In the genomic region with DNA sequence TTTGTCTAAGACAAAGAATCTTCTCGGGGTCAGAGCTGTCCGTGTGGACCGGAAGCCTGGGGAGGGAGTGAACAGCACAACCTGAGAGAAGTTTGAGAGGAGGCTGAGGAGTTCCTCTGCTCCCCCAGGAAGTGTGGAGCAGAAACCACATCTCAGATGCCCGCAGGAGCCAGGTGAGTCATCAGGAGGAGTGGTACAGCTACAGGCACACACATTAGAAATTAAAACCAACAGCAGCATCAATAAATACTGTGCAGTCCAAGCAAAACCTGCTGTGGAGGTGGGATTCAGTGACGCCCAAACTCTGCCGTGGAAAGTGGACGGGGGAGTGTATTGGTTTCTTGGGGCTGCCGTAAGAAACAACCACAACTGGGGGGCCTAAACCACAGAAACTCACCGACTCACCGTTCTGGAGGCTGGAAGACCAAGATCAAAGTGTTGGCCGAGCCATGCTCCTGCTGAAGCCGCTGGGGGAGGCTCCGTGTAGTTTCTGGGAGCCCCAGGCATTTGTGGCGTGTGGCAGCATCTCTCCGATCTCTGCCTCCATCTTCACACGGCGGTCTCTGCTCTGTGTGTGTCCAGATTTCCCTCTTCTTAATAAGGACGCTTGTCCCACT, we compare ENCODE assay signal across 11 cellular contexts. TPM values are rescaled to one million over a fixed set of nuclear protein-coding genes. Genes with fewer than 3 reads are reported as not detected.
DNase-seq lines count a peak whose midpoint lies in the region; ATAC-seq, FAIRE-seq and TF ChIP-seq lines count a peak whose summit lies in the region.
"Had no signal": no experiment of that assay in that cellular context is flagged by ENCODE, and none has a peak within 500 bp of the region (broad histone marks: within the 10 kb centered on the region; RNA-seq: fewer than 3 reads in every experiment).

No MANE protein-coding gene starts in this region.

- ATAC-seq in Panc1, result 0 out of 2 replicates have a peak, but pooled peaks have one; percentile 29
- no peak for ATAC-seq in activated T-cell treated with anti-CD3 and anti-CD28 coated beads, Interleukin-2, amount 50 U/mL, for 4 hours

- H3K79me2 ChIP-seq in Karpas-422 (ENCODE audit: low read length), result no peaks in the 10 kb centered on the region

- no peaks in the 10 kb centered on the region for H3K9me3 ChIP-seq in Panc1 (ENCODE audit: control insufficient read depth, insufficient read depth, low read depth, low read length)
- H3K9me3 ChIP-seq in Karpas-422 (ENCODE audit: low read length), result no peaks in the 10 kb centered on the region
- H3K9me3 ChIP-seq: HAP-1 had no signal

- no peak for TF ChIP-seq CTCF in Panc1 (IDR thresholded peaks at IDR 0.05)
- TF ChIP-seq CTCF in bronchial epithelial cell (IDR thresholded peaks at IDR 0.05; ENCODE audit: insufficient read depth, low read length, severe bottlenecking), result no peak
- no peak for TF ChIP-seq CTCF in nephron progenitor cell (IDR thresholded peaks at IDR 0.05)

- FAIRE-seq in bronchial epithelial cell (lab: Jason Lieb, UNC), result no peak

- H2AFZ ChIP-seq in Karpas-422 (ENCODE audit: low read length), result no peak overlapping the region

- intact Hi-C loops in Panc1 (cut with micrococcal nuclease; ENCODE audit: unreplicated experiment), result loop anchor here (5.0 kb wide), 3 partner anchors 51 to 401 kb away; no protein-coding TSS in a partner anchor

- no peak overlapping the region for H3K4me3 Mint-ChIP-seq in nephron progenitor cell
- H3K4me3 Mint-ChIP-seq in activated T-cell treated with anti-CD3 and anti-CD28 coated beads, Interleukin-2, amount 50 U/mL, for 4 hours, result no peak overlapping the region
- H3K4me3 Mint-ChIP-seq: activated CD8-positive, alpha-beta T cell treated with anti-CD3 and anti-CD28 coated beads for 36 hours; activated naive CD4-positive, alpha-beta T cell treated with anti-CD3 and anti-CD28 coated beads, Interleukin-2, amount 10 ng/mL, durations not matched to agents 7 days and 5 days had no signal

- in situ Hi-C loops in Panc1 (cut with HindIII; ENCODE audit: low pct_unique_long_range_greater_than_20kb, low sequenced_read_pairs), result no loop called here

- no peaks in the 10 kb centered on the region for H3K9me3 Mint-ChIP-seq in nephron progenitor cell
- H3K9me3 Mint-ChIP-seq in activated T-cell treated with anti-CD3 and anti-CD28 coated beads, Interleukin-2, amount 50 U/mL, for 4 hours, result no peaks in the 10 kb centered on the region
- H3K9me3 Mint-ChIP-seq: activated CD8-positive, alpha-beta T cell treated with anti-CD3 and anti-CD28 coated beads for 36 hours; activated naive CD4-positive, alpha-beta T cell treated with anti-CD3 and anti-CD28 coated beads, Interleukin-2, amount 10 ng/mL, durations not matched to agents 7 days and 5 days had no signal

- POLR2A ChIA-PET in Panc1 (lab: Charles Lee), result no interaction called here

- CTCF ChIA-PET in Panc1 (lab: Charles Lee), result interaction anchor here (0.6 to 2.0 kb wide), 10 partner anchors 13 to 399 kb away, joined by 3 to 14 read pairs (median 5); no protein-coding TSS in a partner anchor

- peaks cover 11% of the 10 kb centered on the region for H3K4me1 Mint-ChIP-seq in nephron progenitor cell
- H3K4me1 Mint-ChIP-seq in activated T-cell treated with anti-CD3 and anti-CD28 coated beads, Interleukin-2, amount 50 U/mL, for 4 hours (ENCODE audit: low read depth), result no peaks in the 10 kb centered on the region
- H3K4me1 Mint-ChIP-seq: activated naive CD4-positive, alpha-beta T cell treated with anti-CD3 and anti-CD28 coated beads, Interleukin-2, amount 10 ng/mL, durations not matched to agents 7 days and 5 days had no signal

- no peak overlapping the region for H3K9ac ChIP-seq in Karpas-422 (ENCODE audit: low read length)

- BruUV-seq in Panc1 (replicated peaks; lab: Mats Ljungman, UMichigan), result no TSS peak

- H3K9me2 ChIP-seq in Karpas-422 (replicated peaks; ENCODE audit: insufficient read depth, low read length), result no peaks in the 10 kb centered on the region

- DNase-seq in H4 (ENCODE audit: low spot score) (peak; percentile 93), Panc1 (ENCODE audit: low read depth, low spot score) (no peak), bronchial epithelial cell (ENCODE audit: low read depth) (peak; percentile 75), nephron progenitor cell (no peak), Karpas-422 (no peak), activated gamma-delta T cell treated with Interleukin-2 at 50 U/mL for 16 hours (no peak)
- no peak for DNase-seq in activated T-cell treated with anti-CD3 and anti-CD28 coated beads, Interleukin-2, amount 50 U/mL, for 1 hour
- DNase-seq in activated T-cell treated with anti-CD3 and anti-CD28 coated beads, Interleukin-2, amount 50 U/mL, for 4 hours, result no peak

- H3K27me3 ChIP-seq in Panc1 (ENCODE audit: control insufficient read depth, insufficient read depth, low read length) (no peaks in the 10 kb centered on the region), bronchial epithelial cell (ENCODE audit: control insufficient read depth, insufficient read depth, low read length) (no peaks in the 10 kb centered on the region), Karpas-422 (ENCODE audit: low read length) (no peaks in the 10 kb centered on the region)

- H3K4me3 ChIP-seq in Panc1 (ENCODE audit: low read depth in 2 of 2, low read length in 2 of 2) (no peak overlapping the region), bronchial epithelial cell (ENCODE audit: low read depth, low read length) (no peak overlapping the region), Karpas-422 (ENCODE audit: low read length) (no peak overlapping the region)
- H3K4me3 ChIP-seq: HAP-1 had no signal

- H3K36me3 Mint-ChIP-seq in nephron progenitor cell (ENCODE audit: low read depth), result peaks cover 14% of the 10 kb centered on the region
- H3K36me3 Mint-ChIP-seq in activated T-cell treated with anti-CD3 and anti-CD28 coated beads, Interleukin-2, amount 50 U/mL, for 4 hours (ENCODE audit: insufficient read depth), result peaks cover 27% of the 10 kb centered on the region

- peak overlapping the region; percentile 73 for H3K27ac Mint-ChIP-seq in nephron progenitor cell
- H3K27ac Mint-ChIP-seq: activated CD8-positive, alpha-beta T cell treated with anti-CD3 and anti-CD28 coated beads for 36 hours; activated naive CD4-positive, alpha-beta T cell treated with anti-CD3 and anti-CD28 coated beads, Interleukin-2, amount 10 ng/mL, durations not matched to agents 7 days and 5 days had no signal

- H3K27me3 Mint-ChIP-seq in nephron progenitor cell (ENCODE audit: low read depth, poor library complexity), result peaks cover 3% of the 10 kb centered on the region
- no peaks in the 10 kb centered on the region for H3K27me3 Mint-ChIP-seq in activated T-cell treated with anti-CD3 and anti-CD28 coated beads, Interleukin-2, amount 50 U/mL, for 4 hours (ENCODE audit: low read depth)
- H3K27me3 Mint-ChIP-seq: activated CD8-positive, alpha-beta T cell treated with anti-CD3 and anti-CD28 coated beads for 36 hours; activated naive CD4-positive, alpha-beta T cell treated with anti-CD3 and anti-CD28 coated beads, Interleukin-2, amount 10 ng/mL, durations not matched to agents 7 days and 5 days had no signal

- no peaks in the 10 kb centered on the region; the same call in 1 of the 2 replicates for H3K4me1 ChIP-seq in Panc1 (ENCODE audit: control insufficient read depth, insufficient read depth, low read length)
- no peaks in the 10 kb centered on the region for H3K4me1 ChIP-seq in Karpas-422 (ENCODE audit: low read length)
- H3K4me1 ChIP-seq: HAP-1 had no signal

- H3K36me3 ChIP-seq in Panc1 (ENCODE audit: control insufficient read depth, insufficient read depth, low read length), result no peaks in the 10 kb centered on the region
- H3K36me3 ChIP-seq in bronchial epithelial cell (ENCODE audit: control insufficient read depth, insufficient read depth, low read length), result peaks cover 8% of the 10 kb centered on the region
- H3K36me3 ChIP-seq in Karpas-422 (ENCODE audit: insufficient read depth, low read length), result 0 out of 2 replicates have a peak, but pooled peaks cover 3% of the 10 kb centered on the region
- H3K36me3 ChIP-seq: HAP-1 had no signal

- H4K20me1 ChIP-seq in Karpas-422 (ENCODE audit: insufficient read depth, low read depth, low read length), result no peaks in the 10 kb centered on the region

- no peak overlapping the region for H3K27ac ChIP-seq in Panc1 (ENCODE audit: low read length)
- H3K27ac ChIP-seq in Karpas-422 (ENCODE audit: low read length), result no peak overlapping the region

- no peak overlapping the region for H3K4me2 ChIP-seq in Karpas-422 (ENCODE audit: low read depth, low read length, poor library complexity, severe bottlenecking)

RNA-seq across cellular contexts. Expression of gene GARS1, which starts 31.2 kb away (rescaled TPM):
- total RNA-seq in H4 (2014; rRNA removed; shearing (Covaris generic)), result 344 and 405 TPM in 2 replicates
- total RNA-seq in Panc1 (2021; ENCODE audit: unreplicated experiment), result 271 TPM
- 435 TPM for polyA plus RNA-seq in Panc1 (2012; ENCODE audit: insufficient read length)
- 367 and 431 TPM in 2 replicates for total RNA-seq in bronchial epithelial cell
- 237 and 296 TPM in 2 replicates for total RNA-seq in Karpas-422 (2014; rRNA removed; shearing (Covaris generic); ENCODE audit: low replicate concordance)
- 100 to 1,000 TPM; 366 to 488 (median 410) TPM for total RNA-seq in activated T-cell treated with anti-CD3 and anti-CD28 coated beads, Interleukin-2, amount 50 U/mL, for 4 hours

RNA-seq across cellular contexts. Expression of gene GGCT, which starts 58.8 kb away (rescaled TPM):
- 127 and 144 TPM in 2 replicates for total RNA-seq in H4 (2014; rRNA removed; shearing (Covaris generic))
- 52.2 TPM for total RNA-seq in Panc1 (2021; ENCODE audit: unreplicated experiment)
- polyA plus RNA-seq in Panc1 (2012; ENCODE audit: insufficient read length), result 29.6 TPM
- 57.9 and 67.8 TPM in 2 replicates for total RNA-seq in bronchial epithelial cell
- 73.5 and 78.1 TPM in 2 replicates for total RNA-seq in Karpas-422 (2014; rRNA removed; shearing (Covaris generic); ENCODE audit: low replicate concordance)
- total RNA-seq in activated T-cell treated with anti-CD3 and anti-CD28 coated beads, Interleukin-2, amount 50 U/mL, for 4 hours, result 10 to 100 TPM; 66.0 to 75.5 (median 67.5) TPM

Comparison
In these comparisons a context has a peak if more than half of its experiments do, and no peak if none do; other contexts are left out.
1. DNase-seq: peak in H4 (single experiment) and bronchial epithelial cell (single experiment); none in Panc1 (single experiment), nephron progenitor cell (single experiment), Karpas-422 (single experiment), activated T-cell treated with anti-CD3 and anti-CD28 coated beads, Interleukin-2, amount 50 U/mL, for 1 hour (single experiment), activated T-cell treated with anti-CD3 and anti-CD28 coated beads, Interleukin-2, amount 50 U/mL, for 4 hours (single experiment) and activated gamma-delta T cell treated with Interleukin-2 at 50 U/mL for 16 hours (single experiment).